ENCODE assay signal across 7 cellular contexts in the genomic region with DNA sequence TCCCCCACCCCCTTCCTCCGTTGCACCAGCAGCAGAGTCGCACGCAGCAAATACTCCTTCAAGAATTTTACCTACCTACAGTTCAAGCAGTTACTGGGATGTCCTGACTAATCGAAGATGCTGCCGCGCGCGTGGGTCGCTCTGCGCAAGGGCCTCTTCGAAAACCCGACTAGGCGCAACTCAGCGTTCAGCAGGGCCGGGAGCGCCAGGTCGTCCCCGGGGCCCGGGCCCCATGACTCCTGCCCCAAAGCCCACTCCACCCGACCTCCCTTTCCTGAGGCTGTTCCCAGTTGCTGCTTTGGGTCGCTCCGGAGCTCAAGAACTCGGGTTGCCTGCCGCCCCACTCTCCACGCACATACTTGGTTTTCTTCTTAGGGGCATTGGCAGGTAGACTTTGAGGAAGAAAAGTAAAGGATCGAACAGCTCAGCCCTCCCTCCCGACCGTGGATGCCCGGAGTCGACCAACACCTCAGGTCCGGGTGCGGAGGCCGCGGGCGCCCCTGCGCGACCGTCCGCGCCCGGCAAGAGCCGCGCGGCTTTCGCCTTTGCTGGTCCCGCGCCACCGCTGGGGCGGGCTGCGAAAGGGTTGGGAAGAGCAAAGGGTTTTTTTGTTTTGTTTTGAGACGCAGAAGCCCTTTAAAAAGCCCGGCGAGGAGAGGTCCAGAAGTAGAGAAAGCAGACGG. TPM values are rescaled to one million over a fixed set of nuclear protein-coding genes. Genes with fewer than 3 reads are reported as not detected.
DNase-seq lines count a peak whose midpoint lies in the region; ATAC-seq and TF ChIP-seq lines count a peak whose summit lies in the region.

No MANE protein-coding gene starts in this region.

- H3K36me3 ChIP-seq in osteoblast (ENCODE audit: insufficient read depth, low read length) = no peaks in the 10 kb centered on the region

- in situ Hi-C loops in GM13977 (cut with MboI; ENCODE audit: low pct_unique_long_range_greater_than_20kb, low sequenced_read_pairs, unreplicated experiment) = no loop called here

- no peaks in the 10 kb centered on the region for H3K9me3 ChIP-seq in osteoblast (ENCODE audit: low read depth, low read length)

- peak overlapping the region; percentile 65 for H3K4me3 ChIP-seq in osteoblast (ENCODE audit: insufficient read depth, low read length)

- DNase-seq in GM13977 (ENCODE audit: low spot score) (peak; percentile 52), RPMI7951 (ENCODE audit: low read depth) (peak; percentile 71), fibroblast of gingiva (ENCODE audit: low read depth) (peak; percentile 37), osteoblast (ENCODE audit: insufficient read length, low spot score, missing footprints) (peak; percentile 91), NCI-H1930 (lab: John Stamatoyannopoulos, UW) (no peak), NCI-H345 treated with DMSO at 0.1 percent for 48 hours (lab: John Stamatoyannopoulos, UW; ENCODE audit: unreplicated experiment) (no peak)

- H3K27me3 ChIP-seq in osteoblast (ENCODE audit: insufficient read depth, low read length) = peaks cover 93% of the 10 kb centered on the region

- H3K79me2 ChIP-seq in osteoblast (ENCODE audit: insufficient read depth, low read length) = no peaks in the 10 kb centered on the region

- TF ChIP-seq CTCF in GM13977 (IDR thresholded peaks at IDR 0.05; ENCODE audit: extremely low read depth, insufficient read depth, missing control alignments) (peak; percentile 11), osteoblast (IDR thresholded peaks at IDR 0.05; ENCODE audit: extremely low read depth, low read depth, low read length) (no peak)

- peaks cover 13% of the 10 kb centered on the region for H3K4me1 ChIP-seq in osteoblast (ENCODE audit: insufficient read depth, low read length)

- peak overlapping the region; percentile 89 for H3K4me2 ChIP-seq in osteoblast (ENCODE audit: insufficient read depth, low read length)

- peaks cover 2% of the 10 kb centered on the region for H4K20me1 ChIP-seq in osteoblast (ENCODE audit: insufficient read depth, low read length)

- peak overlapping the region; percentile 29 for H2AFZ ChIP-seq in osteoblast (ENCODE audit: low read length)

- no peak overlapping the region for H3K27ac ChIP-seq in osteoblast (ENCODE audit: low read depth, low read length)

- ATAC-seq in GM21381 (IDR thresholded peaks at IDR 0.05; ENCODE audit: unreplicated experiment) = no peak

RNA-seq across cellular contexts. Expression of a gene that starts 1.9 kb away (rescaled TPM):
- total RNA-seq in RPMI7951 (2014; rRNA removed; shearing (Covaris generic)) = 76.8 and 77.1 TPM in 2 replicates
- 6.8 and 7.6 TPM in 2 replicates for total RNA-seq in osteoblast

Comparison
In these comparisons a context has a peak if more than half of its experiments do, and no peak if none do; other contexts are left out.
1. DNase-seq: peak in GM13977 (single experiment), RPMI7951 (single experiment), fibroblast of gingiva (single experiment) and osteoblast (single experiment); none in NCI-H1930 (0 of 2) and NCI-H345 treated with DMSO at 0.1 percent for 48 hours (single experiment).